ENCODE assay signal across 25 cellular contexts in the genomic region with DNA sequence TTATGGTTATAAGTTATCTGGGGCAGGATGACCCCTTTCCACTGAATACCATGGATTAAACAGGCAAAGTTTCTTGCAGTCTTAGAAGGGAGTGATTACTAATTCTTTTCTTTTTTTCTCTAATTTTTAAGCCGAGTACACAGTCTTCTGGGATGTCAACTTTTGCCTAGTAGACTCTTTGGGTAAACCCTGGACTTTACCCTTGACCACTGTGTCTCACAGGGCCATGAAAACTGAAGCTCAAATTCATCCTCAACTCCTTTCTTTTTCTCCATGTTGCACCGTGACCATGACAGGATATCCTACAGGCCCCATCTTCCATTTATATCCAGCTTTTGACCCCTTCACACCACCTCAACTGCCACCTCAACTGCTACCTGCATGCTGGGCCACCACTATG. TPM values are rescaled to one million over a fixed set of nuclear protein-coding genes. Genes with fewer than 3 reads are reported as not detected.
DNase-seq lines count a peak whose midpoint lies in the region; ATAC-seq, FAIRE-seq and TF ChIP-seq lines count a peak whose summit lies in the region.
"Had no signal": no experiment of that assay in that cellular context is flagged by ENCODE, and none has a peak within 500 bp of the region (broad histone marks: within the 10 kb centered on the region; RNA-seq: fewer than 3 reads in every experiment).

No MANE protein-coding gene starts in this region.

- BruUV-seq in HepG2 (replicated peaks; lab: Mats Ljungman, UMichigan), result no TSS peak

- no peaks in the 10 kb centered on the region for H3K79me2 ChIP-seq in HepG2 (ENCODE audit: insufficient read depth, low read length)

- H3K27me3 ChIP-seq in endodermal cell (ENCODE audit: control insufficient read depth, insufficient read depth, low read length, poor library complexity, severe bottlenecking) (no peaks in the 10 kb centered on the region), HepG2 (ENCODE audit: control insufficient read depth in 1 of 2, insufficient read depth in 2 of 2, low read length in 2 of 2) (peaks cover 0 to 3% of the 10 kb centered on the region in 2 experiments; a peak in 1 of 5 replicates)
- H3K27me3 ChIP-seq: BLaER1 treated with 17β-estradiol and CSF1 and Interleukin-3, amounts not matched to agents 10 nM and 100 nM had no signal

- H3K9me3 ChIP-seq in endodermal cell (ENCODE audit: control insufficient read depth, low read length), result no peaks in the 10 kb centered on the region
- no peaks in the 10 kb centered on the region for H3K9me3 ChIP-seq in HepG2 (ENCODE audit: low read length)
- H3K9me3 ChIP-seq: BLaER1 treated with 17β-estradiol and CSF1 and Interleukin-3, amounts not matched to agents 10 nM and 100 nM had no signal

- CTCF ChIA-PET in HepG2 (lab: Yijun Ruan, JAX; ENCODE audit: low intra/inter-chr PET ratio, low total read pairs), result no interaction called here

- H3K27ac Mint-ChIP-seq in endodermal cell, result no peak overlapping the region
- H3K27ac Mint-ChIP-seq: B cell; CD4-positive, alpha-beta T cell; CD8-positive, alpha-beta memory T cell had no signal

- TF ChIP-seq RAD21 in HepG2 (CRISPR knock-in tag; IDR thresholded peaks at IDR 0.05), result no peak

- TF ChIP-seq POLR2A in HepG2 (IDR thresholded peaks at IDR 0.05; ENCODE audit: insufficient read depth in 1 of 2, low read depth in 2 of 2, low read length in 2 of 2), result no peak

- H3K9ac ChIP-seq in endodermal cell (ENCODE audit: extremely low read depth, low read length, poor library complexity, severe bottlenecking) (no peak overlapping the region), HepG2 (ENCODE audit: insufficient read depth, low read depth, low read length) (no peak overlapping the region)
- H3K9ac ChIP-seq: BLaER1 treated with 17β-estradiol and CSF1 and Interleukin-3, amounts not matched to agents 10 nM and 100 nM had no signal

- ATAC-seq in HepG2, result no peak
- ATAC-seq: GM12878 had no signal

- H4K20me1 ChIP-seq in HepG2 (ENCODE audit: insufficient read depth, low read length), result no peaks in the 10 kb centered on the region
- H4K20me1 ChIP-seq: BLaER1 treated with 17β-estradiol and CSF1 and Interleukin-3, amounts not matched to agents 10 nM and 100 nM had no signal

- intact Hi-C loops in HepG2 (cut with micrococcal nuclease; ENCODE audit: unreplicated experiment), result no loop called here
- intact Hi-C loops in posterior vena cava (cut with DNase I), result no loop called here

- no peak for TF ChIP-seq EP300 in HepG2 (IDR thresholded peaks at IDR 0.05; ENCODE audit: low read depth in 2 of 2, low read length in 2 of 2)
- no peak for TF ChIP-seq EP300 in HepG2 (CRISPR knock-in tag; IDR thresholded peaks at IDR 0.05; ENCODE audit: borderline replicate concordance)

- peak overlapping the region; percentile 23; the same call in 1 of the 2 replicates for H3K4me2 ChIP-seq in HepG2 (ENCODE audit: low read depth, low read length)
- H3K4me2 ChIP-seq: BLaER1 treated with 17β-estradiol and CSF1 and Interleukin-3, amounts not matched to agents 10 nM and 100 nM had no signal

- in situ Hi-C loops in HepG2 (cut with HindIII; ENCODE audit: extremely low pct_ligation_motif_present, low pct_unique_long_range_greater_than_20kb), result no loop called here

- no peak for TF ChIP-seq CTCF in endodermal cell (conservative IDR thresholded peaks at IDR 0.05)
- no peak for TF ChIP-seq CTCF in HepG2 (CRISPR knock-in tag; IDR thresholded peaks at IDR 0.05)

- no peaks in the 10 kb centered on the region for H3K36me3 Mint-ChIP-seq in endodermal cell (ENCODE audit: low read depth)

- DNase-seq in endodermal cell (peak; percentile 5), HepG2 (ENCODE audit: low spot score) (no peak), posterior vena cava (ENCODE audit: low spot score) (no peak), SKM-1 (lab: John Stamatoyannopoulos, UW; ENCODE audit: unreplicated experiment) (no peak)
- DNase-seq in stimulated activated CD4-positive, alpha-beta T cell treated with anti-CD3 and anti-CD28 coated beads, Interleukin-2, amount 100 ng/mL, for 48 hours, result no peak
- DNase-seq: 8988T; ACHN; AML-193; CD4-positive, alpha-beta T cell; CD8-positive, alpha-beta memory T cell; COR-L47; DMS 273 treated with DMSO at 0.1 percent for 48 hours; DMS153; DMS53; DMS79; DND-41; EL; GDM1 had no signal

- peaks cover 9% of the 10 kb centered on the region for H3K4me1 Mint-ChIP-seq in endodermal cell
- H3K4me1 Mint-ChIP-seq: B cell; CD8-positive, alpha-beta memory T cell had no signal

- H3K36me3 ChIP-seq in endodermal cell (ENCODE audit: control insufficient read depth, insufficient read depth, low read length) (no peaks in the 10 kb centered on the region), HepG2 (replicated peaks in 1 of 2; ENCODE audit: control insufficient read depth in 1 of 2, insufficient read depth in 2 of 2, low read length in 2 of 2) (no peaks in the 10 kb centered on the region)
- H3K36me3 ChIP-seq: BLaER1 treated with 17β-estradiol and CSF1 and Interleukin-3, amounts not matched to agents 10 nM and 100 nM had no signal

- no peaks in the 10 kb centered on the region for H3K9me3 Mint-ChIP-seq in endodermal cell
- H3K9me3 Mint-ChIP-seq: CD4-positive, alpha-beta T cell; CD8-positive, alpha-beta memory T cell had no signal

- FAIRE-seq in HepG2 (lab: Jason Lieb, UNC), result no peak
- FAIRE-seq: A204.1, GM12878, GM12892, GM18507 had no signal

- H3K4me1 ChIP-seq in endodermal cell (ENCODE audit: control insufficient read depth, insufficient read depth, low read length) (no peaks in the 10 kb centered on the region), HepG2 (ENCODE audit: insufficient read depth, low read length) (peaks cover 30% of the 10 kb centered on the region)

- no peak overlapping the region for H2AFZ ChIP-seq in HepG2 (ENCODE audit: low read length)

- H3K27ac ChIP-seq in endodermal cell (ENCODE audit: low read depth, low read length) (no peak overlapping the region), HepG2 (ENCODE audit: extremely low read length, insufficient read depth, low read length) (no peak overlapping the region)
- H3K27ac ChIP-seq: BLaER1 treated with 17β-estradiol and CSF1 and Interleukin-3, amounts not matched to agents 10 nM and 100 nM; C4-2B had no signal

- WGBS in endodermal cell (ENCODE audit: insufficient coverage in 1 of 2, insufficient read length in 1 of 2), 2 experiments, result 73 to 87% methylated on average over 1 to 2 of the region's 2 CpGs
- WGBS in HepG2 (ENCODE audit: low lambda C conversion rate), result 32% methylated on average over 2 of the region's 2 CpGs

- no peak overlapping the region for H3K4me3 Mint-ChIP-seq in endodermal cell
- H3K4me3 Mint-ChIP-seq: B cell; CD4-positive, alpha-beta T cell; CD8-positive, alpha-beta memory T cell had no signal

- POLR2A ChIA-PET in HepG2 (lab: Yijun Ruan, JAX), result no interaction called here

- no peak overlapping the region for H3K4me3 ChIP-seq in endodermal cell (ENCODE audit: low read length)
- no peak overlapping the region for H3K4me3 ChIP-seq in HepG2 (replicated peaks in 1 of 3; ENCODE audit: insufficient read depth in 1 of 3, low read depth in 2 of 3, low read length in 3 of 3)
- H3K4me3 ChIP-seq: BLaER1 treated with 17β-estradiol and CSF1 and Interleukin-3, amounts not matched to agents 10 nM and 100 nM; GM12878 had no signal

- H3K27me3 Mint-ChIP-seq in endodermal cell (ENCODE audit: insufficient read depth), result peaks cover 3% of the 10 kb centered on the region

TF ChIP-seq in HepG2, 621 proteins besides CTCF, POLR2A, EP300 and RAD21 (continues in another document):
- TF ChIP-seq, protein P1, sequence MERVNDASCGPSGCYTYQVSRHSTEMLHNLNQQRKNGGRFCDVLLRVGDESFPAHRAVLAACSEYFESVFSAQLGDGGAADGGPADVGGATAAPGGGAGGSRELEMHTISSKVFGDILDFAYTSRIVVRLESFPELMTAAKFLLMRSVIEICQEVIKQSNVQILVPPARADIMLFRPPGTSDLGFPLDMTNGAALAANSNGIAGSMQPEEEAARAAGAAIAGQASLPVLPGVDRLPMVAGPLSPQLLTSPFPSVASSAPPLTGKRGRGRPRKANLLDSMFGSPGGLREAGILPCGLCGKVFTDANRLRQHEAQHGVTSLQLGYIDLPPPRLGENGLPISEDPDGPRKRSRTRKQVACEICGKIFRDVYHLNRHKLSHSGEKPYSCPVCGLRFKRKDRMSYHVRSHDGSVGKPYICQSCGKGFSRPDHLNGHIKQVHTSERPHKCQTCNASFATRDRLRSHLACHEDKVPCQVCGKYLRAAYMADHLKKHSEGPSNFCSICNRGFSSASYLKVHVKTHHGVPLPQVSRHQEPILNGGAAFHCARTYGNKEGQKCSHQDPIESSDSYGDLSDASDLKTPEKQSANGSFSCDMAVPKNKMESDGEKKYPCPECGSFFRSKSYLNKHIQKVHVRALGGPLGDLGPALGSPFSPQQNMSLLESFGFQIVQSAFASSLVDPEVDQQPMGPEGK (CRISPR knock-in tag; IDR thresholded peaks at IDR 0.05), result no peak
- TF ChIP-seq TBP (CRISPR knock-in tag; IDR thresholded peaks at IDR 0.05) (no peak), ZNF225 (CRISPR knock-in tag; IDR thresholded peaks at IDR 0.05) (no peak)

RNA-seq across cellular contexts. Expression of a gene that starts 51.8 kb away (rescaled TPM):
- under 1 TPM; 0.07 to 0.09 TPM for total RNA-seq in endodermal cell
- not detected for polyA plus RNA-seq in endodermal cell (2013, experiment 1 of 2)
- 0.08 TPM for polyA plus RNA-seq in endodermal cell (2013, experiment 2 of 2)
- total RNA-seq in HepG2 (2016; rRNA removed; fragmentation: Illumina TruSeq; extraction: Trizol), result 0.03 and 0.04 TPM in 2 replicates
- total RNA-seq in HepG2 (2016; cell fraction: cytosol; rRNA removed; fragmentation: Illumina TruSeq; extraction: Trizol; ENCODE audit: low read depth), result under 0.01 TPM in 1 of 2 replicates, not detected in the other
- not detected in 2 replicates for total RNA-seq in HepG2 (2016; cell fraction: insoluble cytoplasmic fraction; rRNA removed; fragmentation: Illumina TruSeq; extraction: Trizol)
- total RNA-seq in HepG2 (2016; cell fraction: membrane; rRNA removed; fragmentation: Illumina TruSeq; extraction: Trizol), result not detected in 2 replicates
- total RNA-seq in HepG2 (2016; cell fraction: nucleus; rRNA removed; fragmentation: Illumina TruSeq; extraction: Trizol), result not detected in 2 replicates
- 0.01 and 0.04 TPM in 2 replicates for polyA plus RNA-seq in HepG2 (2011; rRNA removed)
- polyA plus RNA-seq in HepG2 (2011; cell fraction: cytosol; rRNA removed), result 0.01 TPM in 1 of 2 replicates, not detected in the other
- not detected in 2 replicates for polyA plus RNA-seq in HepG2 (2011; cell fraction: nucleus; rRNA removed)
- polyA plus RNA-seq in HepG2 (2012), result 0.04 TPM in 1 of 2 replicates, not detected in the other
- not detected in 2 replicates for polyA plus RNA-seq in HepG2 (2016; cell fraction: cytosol; fragmentation: Illumina TruSeq; extraction: Trizol; ENCODE audit: low read depth)
- not detected in 2 replicates for polyA plus RNA-seq in HepG2 (2016; cell fraction: insoluble cytoplasmic fraction; fragmentation: Illumina TruSeq; extraction: Trizol; ENCODE audit: low read depth)
- polyA plus RNA-seq in HepG2 (2016; cell fraction: membrane; fragmentation: Illumina TruSeq; extraction: Trizol; ENCODE audit: low read depth), result not detected in 2 replicates
- polyA plus RNA-seq in HepG2 (2016; cell fraction: nucleus; fragmentation: Illumina TruSeq; extraction: Trizol; ENCODE audit: insufficient read depth, low read depth), result not detected in 2 replicates
- polyA minus RNA-seq in HepG2 (2011; rRNA and poly(A)+ RNA removed; ENCODE audit: low replicate concordance), result 0.02 TPM in 1 of 2 replicates, not detected in the other
- 0.10 TPM in 1 of 2 replicates, not detected in the other for polyA minus RNA-seq in HepG2 (2011; cell fraction: cytosol; rRNA and poly(A)+ RNA removed)
- not detected in 2 replicates for polyA minus RNA-seq in HepG2 (2011; cell fraction: nucleus; rRNA and poly(A)+ RNA removed)
- not detected for total RNA-seq in posterior vena cava
- total RNA-seq: CD4-positive, alpha-beta T cell had no signal
